14 cellular contexts compared by ENCODE assay signal in the genomic region with DNA sequence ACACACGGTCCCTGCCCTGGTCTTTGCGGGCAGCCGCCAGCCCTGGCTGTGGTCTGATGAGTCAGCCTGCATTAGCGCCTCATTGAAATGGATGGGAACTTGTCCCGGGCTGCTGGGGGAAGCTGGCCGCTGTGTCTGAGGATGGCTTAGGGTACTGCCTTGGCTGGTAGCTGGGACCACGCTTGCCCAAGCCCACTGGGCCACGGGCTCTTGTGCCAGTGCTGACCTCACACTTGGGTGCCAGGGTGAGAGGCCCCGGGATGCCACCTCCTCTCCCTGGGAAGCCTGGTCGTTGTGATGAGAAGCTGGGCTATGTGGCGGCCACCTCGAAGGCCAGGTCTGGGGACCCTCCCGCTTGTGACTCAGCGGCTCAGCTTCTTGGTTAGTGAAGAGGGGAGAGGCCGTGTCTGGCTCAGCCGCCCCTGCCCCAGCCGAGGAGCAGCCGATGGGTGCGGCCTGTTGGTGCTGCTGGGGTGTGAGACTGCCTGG. TPM values are rescaled to one million over a fixed set of nuclear protein-coding genes. Genes with fewer than 3 reads are reported as not detected.
DNase-seq lines count a peak whose midpoint lies in the region; ATAC-seq, FAIRE-seq and TF ChIP-seq lines count a peak whose summit lies in the region.
"Had no signal": no experiment of that assay in that cellular context is flagged by ENCODE, and none has a peak within 500 bp of the region (broad histone marks: within the 10 kb centered on the region; RNA-seq: fewer than 3 reads in every experiment).

No MANE protein-coding gene starts in this region.

- no peak for TF ChIP-seq POLR2A in gastroesophageal sphincter (IDR thresholded peaks at IDR 0.05)

- no peak for TF ChIP-seq EP300 in gastroesophageal sphincter (IDR thresholded peaks at IDR 0.05)

- H3K36me3 Mint-ChIP-seq in naive thymus-derived CD4-positive, alpha-beta T cell = no peaks in the 10 kb centered on the region
- H3K36me3 Mint-ChIP-seq: memory B cell had no signal

- DNase-seq in DMS 273 (lab: John Stamatoyannopoulos, UW; ENCODE audit: unreplicated experiment) = peak; percentile 51
- DNase-seq in DMS 273 treated with DMSO at 0.1 percent for 48 hours (lab: John Stamatoyannopoulos, UW) = no peak
- peak; percentile 21 for DNase-seq in RKO (ENCODE audit: low spot score)
- peak; percentile 88 for DNase-seq in urothelium cell line (ENCODE audit: low spot score)
- DNase-seq in naive thymus-derived CD4-positive, alpha-beta T cell = no peak
- no peak for DNase-seq in NCI-H2196 treated with DMSO at 0.1 percent for 48 hours (lab: John Stamatoyannopoulos, UW; ENCODE audit: unreplicated experiment)
- no peak for DNase-seq in SHP77 treated with DMSO at 0.1 percent for 48 hours (lab: John Stamatoyannopoulos, UW)
- DNase-seq: activated CD4-positive, CD25-positive, alpha-beta regulatory T cell treated with anti-CD3 and anti-CD28 coated beads, Interleukin-2, amount 50 U/mL, for 72 hours; NCI-H1930 had no signal

- no CpG with 5 or more reads among the region's 19 CpGs for WGBS in gastroesophageal sphincter (ENCODE audit: low coverage in 1 of 2), 2 donors

- no peaks in the 10 kb centered on the region for H3K9me3 ChIP-seq in gastroesophageal sphincter
- H3K9me3 ChIP-seq in naive thymus-derived CD4-positive, alpha-beta T cell (ENCODE audit: control insufficient read depth in 2 of 3, low read length in 3 of 3) = no peaks in the 10 kb centered on the region
- H3K9me3 ChIP-seq: adrenal gland had no signal

- no peaks in the 10 kb centered on the region for H3K27me3 Mint-ChIP-seq in naive thymus-derived CD4-positive, alpha-beta T cell

- FAIRE-seq in urothelium cell line (lab: Jason Lieb, UNC) = peak; percentile 92

- H3K27ac ChIP-seq in gastroesophageal sphincter = peak overlapping the region; percentile 7 to 98 (median 94)
- no peak overlapping the region for H3K27ac ChIP-seq in naive thymus-derived CD4-positive, alpha-beta T cell (ENCODE audit: low read depth, low read length)
- H3K27ac ChIP-seq: 22Rv1, adrenal gland had no signal

- ATAC-seq in gastroesophageal sphincter = no peak
- no peak for ATAC-seq in naive thymus-derived CD4-positive, alpha-beta T cell

- no peak overlapping the region for H3K4me3 ChIP-seq in gastroesophageal sphincter
- no peak overlapping the region for H3K4me3 ChIP-seq in naive thymus-derived CD4-positive, alpha-beta T cell (ENCODE audit: low read length)
- H3K4me3 ChIP-seq: adrenal gland had no signal

- intact Hi-C loops in naive thymus-derived CD4-positive, alpha-beta T cell (cut with micrococcal nuclease) = no loop called here

- H3K4me3 Mint-ChIP-seq in naive thymus-derived CD4-positive, alpha-beta T cell = no peak overlapping the region
- H3K4me3 Mint-ChIP-seq: dendritic cell treated with granulocyte-macrophage colony-stimulating factor and Interleukin-4, amounts not matched to agents 40 ng/mL and 50 ng/mL, for 4 days; memory B cell had no signal

- CTCF ChIA-PET in naive thymus-derived CD4-positive, alpha-beta T cell (lab: Charles Lee) = no interaction called here

- peaks cover 3 to 100% (median 57%) of the 10 kb centered on the region in 3 donors for H3K4me1 ChIP-seq in gastroesophageal sphincter
- no peaks in the 10 kb centered on the region for H3K4me1 ChIP-seq in naive thymus-derived CD4-positive, alpha-beta T cell (ENCODE audit: control insufficient read depth in 2 of 2, insufficient read depth in 2 of 2, low read length in 2 of 2)

- no peaks in the 10 kb centered on the region for H3K4me1 Mint-ChIP-seq in naive thymus-derived CD4-positive, alpha-beta T cell
- H3K4me1 Mint-ChIP-seq: memory B cell had no signal

- H3K27ac Mint-ChIP-seq in naive thymus-derived CD4-positive, alpha-beta T cell = no peak overlapping the region
- H3K27ac Mint-ChIP-seq: dendritic cell treated with granulocyte-macrophage colony-stimulating factor and Interleukin-4, amounts not matched to agents 40 ng/mL and 50 ng/mL, for 4 days; memory B cell had no signal

- H3K9me3 Mint-ChIP-seq in naive thymus-derived CD4-positive, alpha-beta T cell = no peaks in the 10 kb centered on the region
- H3K9me3 Mint-ChIP-seq: dendritic cell treated with granulocyte-macrophage colony-stimulating factor and Interleukin-4, amounts not matched to agents 40 ng/mL and 50 ng/mL, for 4 days; memory B cell had no signal

- POLR2A ChIA-PET in naive thymus-derived CD4-positive, alpha-beta T cell (lab: Charles Lee) = no interaction called here

- TF ChIP-seq CTCF in gastroesophageal sphincter (IDR thresholded peaks at IDR 0.05) = no peak

- H3K36me3 ChIP-seq in gastroesophageal sphincter = peaks cover 0 to 11% of the 10 kb centered on the region in 2 donors
- no peaks in the 10 kb centered on the region for H3K36me3 ChIP-seq in naive thymus-derived CD4-positive, alpha-beta T cell (ENCODE audit: control insufficient read depth in 2 of 3, insufficient read depth in 3 of 3, low read length in 3 of 3)
- H3K36me3 ChIP-seq: adrenal gland had no signal

- H3K27me3 ChIP-seq in gastroesophageal sphincter = peaks cover 37% of the 10 kb centered on the region
- H3K27me3 ChIP-seq in naive thymus-derived CD4-positive, alpha-beta T cell (ENCODE audit: control insufficient read depth in 2 of 2, insufficient read depth in 2 of 2, low read length in 2 of 2) = no peaks in the 10 kb centered on the region
- H3K27me3 ChIP-seq: adrenal gland had no signal

RNA-seq across cellular contexts. Expression of gene CACNA1H, which starts 10.7 kb away (rescaled TPM):
- 100 to 1,000 TPM; 133 to 330 (median 173) TPM for total RNA-seq in gastroesophageal sphincter
- total RNA-seq in naive thymus-derived CD4-positive, alpha-beta T cell = 1 to 10 TPM in 4 of 5 experiments, under 1 TPM in 1; 0.31 to 8.8 (median 2.2) TPM
- 1 to 10 TPM in 1 of 2 donors, under 1 TPM in 1; 0.73 to 3.8 TPM for polyA plus RNA-seq in naive thymus-derived CD4-positive, alpha-beta T cell

Comparison
In these comparisons a context has a peak if more than half of its experiments do, and no peak if none do; other contexts are left out.
1. DNase-seq: peak in DMS 273 (single experiment), RKO (single experiment) and urothelium cell line (single experiment); none in DMS 273 treated with DMSO at 0.1 percent for 48 hours (single experiment), naive thymus-derived CD4-positive, alpha-beta T cell (0 of 9), NCI-H2196 treated with DMSO at 0.1 percent for 48 hours (single experiment) and SHP77 treated with DMSO at 0.1 percent for 48 hours (single experiment).
2. RNA of gene CACNA1H, which starts 10.7 kb away (total RNA-seq): 133 to 330 TPM in gastroesophageal sphincter; 0.31 to 8.8 TPM in naive thymus-derived CD4-positive, alpha-beta T cell; every median in the first group is over 10 times any median in the second.